Comparison of ENCODE assay signal across 8 cellular contexts in the genomic region with DNA sequence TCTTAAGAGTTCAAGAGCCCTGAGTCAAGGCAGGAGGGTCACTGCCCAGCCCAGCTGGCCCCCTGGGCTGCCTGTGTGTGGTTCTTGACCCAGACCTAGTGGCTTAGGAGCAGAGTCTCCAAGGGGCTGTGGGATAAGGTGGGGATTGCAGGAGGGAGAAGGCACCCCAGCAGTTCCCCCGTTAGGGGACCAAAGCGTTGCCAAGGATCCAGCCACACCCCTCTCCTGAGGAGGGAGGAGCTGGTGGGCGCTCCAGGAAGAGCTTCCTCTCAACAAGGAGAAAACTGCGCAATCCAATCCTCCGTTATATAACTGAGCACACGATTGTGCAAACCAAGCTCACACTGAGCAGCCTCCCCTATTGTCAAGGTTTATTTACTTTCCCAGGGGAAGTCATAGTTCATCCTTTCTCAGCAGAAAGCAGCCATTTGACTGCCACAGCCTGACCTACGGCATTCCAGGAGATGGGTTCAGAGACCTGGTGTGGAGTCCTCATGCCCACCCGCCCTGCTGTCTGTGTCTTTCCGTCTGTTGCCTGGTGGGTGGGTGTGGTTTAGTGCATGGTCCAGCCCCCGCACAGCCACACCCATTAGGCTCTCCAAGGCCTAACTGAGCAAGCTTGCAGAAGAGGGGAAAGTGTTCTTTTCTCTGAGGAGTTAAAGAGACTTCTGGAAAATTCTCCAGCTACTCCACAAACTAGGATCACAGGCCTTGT. TPM values are rescaled to one million over a fixed set of nuclear protein-coding genes. Genes with fewer than 3 reads are reported as not detected.
A peak's percentile ranks its signal among the peaks of the same experiment; 100 is the strongest.
DNase-seq lines count a peak whose midpoint lies in the region; ATAC-seq and TF ChIP-seq lines count a peak whose summit lies in the region.

No MANE protein-coding gene starts in this region.

- DNase-seq in GF-D8 (lab: John Stamatoyannopoulos, UW): peak; percentile 89
- peak; percentile 77 for DNase-seq in NCI-H748 (lab: John Stamatoyannopoulos, UW; ENCODE audit: unreplicated experiment)
- DNase-seq in epithelial cell of prostate (ENCODE audit: low read depth, low spot score): peak; percentile 8
- DNase-seq in osteoblast (ENCODE audit: insufficient read length, low spot score, missing footprints): peak; percentile 92
- DNase-seq in KG1 (lab: John Stamatoyannopoulos, UW): no peak
- DNase-seq in HPDE6-E6E7 (ENCODE audit: extremely low spot score): no peak

- H2AFZ ChIP-seq in osteoblast (ENCODE audit: low read length): peak overlapping the region; percentile 27

- H3K4me1 ChIP-seq in osteoblast (ENCODE audit: insufficient read depth, low read length): peaks cover 56% of the 10 kb centered on the region

- H3K9me3 ChIP-seq in osteoblast (ENCODE audit: low read depth, low read length): no peaks in the 10 kb centered on the region

- peaks cover 7% of the 10 kb centered on the region for H4K20me1 ChIP-seq in osteoblast (ENCODE audit: insufficient read depth, low read length)

- peaks cover 24% of the 10 kb centered on the region for H3K79me2 ChIP-seq in osteoblast (ENCODE audit: insufficient read depth, low read length)

- H3K27ac ChIP-seq in epithelial cell of prostate (no peak overlapping the region), osteoblast (ENCODE audit: low read depth, low read length) (peak overlapping the region; percentile 61)

- H3K36me3 ChIP-seq in osteoblast (ENCODE audit: insufficient read depth, low read length): no peaks in the 10 kb centered on the region

- H3K4me2 ChIP-seq in osteoblast (ENCODE audit: insufficient read depth, low read length): peak overlapping the region; percentile 28

- H3K4me3 ChIP-seq in osteoblast (ENCODE audit: insufficient read depth, low read length): peak overlapping the region; percentile 11

- H3K27me3 ChIP-seq in osteoblast (ENCODE audit: insufficient read depth, low read length): no peaks in the 10 kb centered on the region

- no peak for TF ChIP-seq CTCF in osteoblast (IDR thresholded peaks at IDR 0.05; ENCODE audit: extremely low read depth, low read depth, low read length)

- ATAC-seq in HG03139 (IDR thresholded peaks at IDR 0.05; ENCODE audit: unreplicated experiment) (no peak), GM19395 (IDR thresholded peaks at IDR 0.05; ENCODE audit: unreplicated experiment) (no peak)

RNA-seq across cellular contexts. Expression of a gene that starts 3.5 kb away (rescaled TPM):
- 67.0 and 77.2 TPM in 2 replicates for total RNA-seq in osteoblast

RNA-seq across cellular contexts. Expression of a gene that starts 35.8 kb away (rescaled TPM):
- 174 and 178 TPM in 2 replicates for total RNA-seq in osteoblast

Comparison
In these comparisons a context has a peak if more than half of its experiments do, and no peak if none do; other contexts are left out.
1. DNase-seq: peak in GF-D8 (single experiment), NCI-H748 (single experiment), epithelial cell of prostate (single experiment) and osteoblast (single experiment); none in KG1 (single experiment) and HPDE6-E6E7 (single experiment).